ENCODE assay signal across 8 cellular contexts in genomic region chr4:112327950-112328349, GRCh38. TPM values are rescaled to one million over a fixed set of nuclear protein-coding genes. Genes with fewer than 3 reads are reported as not detected.
A peak's percentile ranks its signal among the peaks of the same experiment; 100 is the strongest.
DNase-seq lines count a peak whose midpoint lies in the region; ATAC-seq and TF ChIP-seq lines count a peak whose summit lies in the region.

No MANE protein-coding gene starts in this region.

- intact Hi-C loops in breast epithelium (cut with DNase I; ENCODE audit: low total_unique reads): no loop called here
- intact Hi-C loops in ovary (cut with DNase I): no loop called here

- H3K4me1 ChIP-seq in breast epithelium (no peaks in the 10 kb centered on the region), ovary (ENCODE audit: insufficient read depth) (no peaks in the 10 kb centered on the region)

- no peak overlapping the region for H3K27ac ChIP-seq in breast epithelium
- H3K27ac ChIP-seq in ovary: no peak overlapping the region

- H3K9me3 ChIP-seq in breast epithelium: no peaks in the 10 kb centered on the region
- H3K9me3 ChIP-seq in ovary: no peaks in the 10 kb centered on the region

- no peaks in the 10 kb centered on the region for H3K27me3 ChIP-seq in breast epithelium
- no peaks in the 10 kb centered on the region for H3K27me3 ChIP-seq in ovary

- DNase-seq in NCI-H510A treated with DMSO at 0.1 percent for 48 hours (lab: John Stamatoyannopoulos, UW): peak; percentile 66
- DNase-seq in NCI-H510A (lab: John Stamatoyannopoulos, UW): no peak
- peak; percentile 48 for DNase-seq in NCI-H2227 treated with DMSO at 0.1 percent for 48 hours (lab: John Stamatoyannopoulos, UW)
- DNase-seq in breast epithelium (ENCODE audit: low spot score in 2 of 2): no peak
- DNase-seq in medulla oblongata (ENCODE audit: extremely low spot score): peak; percentile 70
- no peak for DNase-seq in ovary

- 56 to 66% (median 59%) methylated on average over 7 of the region's 7 CpGs for WGBS in ovary, 3 donors

- H3K4me3 ChIP-seq in breast epithelium: peak overlapping the region in 1 of 3 donors; percentile 14
- no peak overlapping the region for H3K4me3 ChIP-seq in ovary

- ATAC-seq in GM19351 (IDR thresholded peaks at IDR 0.05; ENCODE audit: unreplicated experiment) (peak; percentile 88), HG03139 (IDR thresholded peaks at IDR 0.05; ENCODE audit: unreplicated experiment) (peak; percentile 77)

- no peak for TF ChIP-seq EP300 in ovary (IDR thresholded peaks at IDR 0.05)

- no peaks in the 10 kb centered on the region for H3K36me3 ChIP-seq in breast epithelium
- no peaks in the 10 kb centered on the region for H3K36me3 ChIP-seq in ovary

- no peak for TF ChIP-seq POLR2A in breast epithelium (IDR thresholded peaks at IDR 0.05)
- TF ChIP-seq POLR2A in ovary (IDR thresholded peaks at IDR 0.05): no peak

- TF ChIP-seq CTCF in breast epithelium (IDR thresholded peaks at IDR 0.05) (peak in 2 of 3 donors; percentile 36 to 37), ovary (IDR thresholded peaks at IDR 0.05) (no peak)

RNA-seq across cellular contexts. Expression of gene ALPK1, which starts 30.8 kb away (rescaled TPM):
- 10 to 100 TPM; 20.5 to 59.3 (median 53.3) TPM for total RNA-seq in breast epithelium
- total RNA-seq in ovary: 10 to 100 TPM; 14.0 to 33.6 (median 23.9) TPM
- 10 to 100 TPM in 1 of 2 donors, 1 to 10 TPM in 1; 6.8 to 14.3 TPM for polyA plus RNA-seq in ovary

RNA-seq across cellular contexts. Expression of gene TIFA, which starts 42.2 kb away (rescaled TPM):
- total RNA-seq in breast epithelium: 10 to 100 TPM in 2 of 3 donors, 1 to 10 TPM in 1; 2.6 to 27.1 (median 16.7) TPM
- 10 to 100 TPM in 6 of 7 donors, 1 to 10 TPM in 1; 10.0 to 25.6 (median 13.2) TPM for total RNA-seq in ovary
- polyA plus RNA-seq in ovary: 10 to 100 TPM; 12.8 to 13.9 TPM

Comparison
In these comparisons a context has a peak if more than half of its experiments do, and no peak if none do; other contexts are left out.
1. DNase-seq: peak in NCI-H510A treated with DMSO at 0.1 percent for 48 hours (single experiment), NCI-H2227 treated with DMSO at 0.1 percent for 48 hours (single experiment) and medulla oblongata (single experiment); none in NCI-H510A (single experiment), breast epithelium (0 of 2) and ovary (0 of 5).
2. CTCF ChIP-seq: peak in breast epithelium (2 of 3); none in ovary (0 of 3).